Comparison of ENCODE assay signal across 21 cellular contexts in the genomic region with DNA sequence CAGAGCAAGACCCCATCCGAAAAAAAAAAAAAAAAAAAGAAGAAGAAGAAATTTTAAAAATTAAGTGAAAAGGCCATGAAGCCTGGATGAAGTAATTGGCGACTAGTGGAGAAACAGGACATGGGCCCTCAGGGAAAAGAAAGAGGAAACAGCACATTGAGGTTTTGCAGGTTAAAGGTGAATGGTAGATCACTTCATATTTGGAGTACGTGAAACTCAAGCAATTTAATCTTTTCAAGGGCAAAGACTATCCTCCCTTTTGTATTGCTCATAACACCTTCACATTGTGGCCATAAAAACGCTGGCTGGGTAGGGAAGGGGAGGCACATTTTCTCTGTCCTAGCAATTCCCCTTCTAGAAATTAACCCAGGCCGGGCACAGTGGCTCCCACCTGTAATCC.
"Had no signal": no experiment of that assay in that cellular context is flagged by ENCODE, and none has a peak within 500 bp of the region (broad histone marks: within the 10 kb centered on the region; RNA-seq: fewer than 3 reads in every experiment).

No MANE protein-coding gene starts in this region.

- H3K4me1 ChIP-seq: uterus had no signal

- H3K27ac ChIP-seq: coronary artery, ovary, prostate gland, spleen, stomach, uterus had no signal

- H3K36me3 ChIP-seq: ovary, prostate gland, spleen, stomach, uterus had no signal

- DNase-seq: effector CD4-positive, alpha-beta T cell; endodermal cell; foreskin melanocyte; head of caudate nucleus; hippocampal formation; mammary epithelial cell; natural killer cell; nucleus accumbens; ovary; spleen; stimulated activated CD4-positive, alpha-beta T cell treated with anti-CD3 and anti-CD28 coated beads, Interleukin-15, amount 100 ng/mL, for 24 hours; stimulated activated CD4-positive, alpha-beta T cell treated with anti-CD3 and anti-CD28 coated beads, Interleukin-1b, Interleukin-23, amount 100 ng/mL, for 48 hours; stimulated activated CD4-positive, alpha-beta T cell treated with anti-CD3 and anti-CD28 coated beads, Interleukin-4, amount 100 ng/mL, for 24 hours; stimulated activated naive CD4-positive, alpha-beta T cell; stomach; uterus had no signal

- H3K27me3 Mint-ChIP-seq: type B pancreatic cell had no signal

- H3K9me3 ChIP-seq: ovary, prostate gland, spleen, stomach, uterus had no signal

- H3K4me1 Mint-ChIP-seq: endodermal cell had no signal

- H3K4me3 Mint-ChIP-seq: endodermal cell, natural killer cell, neural crest cell, type B pancreatic cell had no signal

- H3K27me3 ChIP-seq: ovary, spleen, stomach, uterus had no signal

- ATAC-seq: natural killer cell had no signal

- H3K27ac Mint-ChIP-seq: endodermal cell, natural killer cell, type B pancreatic cell had no signal

- H3K9me3 Mint-ChIP-seq: natural killer cell, neural crest cell, type B pancreatic cell had no signal

- FAIRE-seq: endothelial cell of umbilical vein had no signal

- H3K36me3 Mint-ChIP-seq: natural killer cell, type B pancreatic cell had no signal

- H3K4me3 ChIP-seq: coronary artery, ovary, prostate gland, spleen, stomach, uterus had no signal
